In genomic region chr1:60281360-60281932, GRCh38 we compare ENCODE assay signal across 8 cellular contexts.
DNase-seq lines count a peak whose midpoint lies in the region; ATAC-seq, FAIRE-seq and TF ChIP-seq lines count a peak whose summit lies in the region.

No MANE protein-coding gene starts in this region.

- H3K9me3 ChIP-seq in endothelial cell of umbilical vein (replicated peaks; ENCODE audit: control insufficient read depth, insufficient read depth, low read length): no peaks in the 10 kb centered on the region
- no peaks in the 10 kb centered on the region for H3K9me3 ChIP-seq in mesodermal cell (ENCODE audit: control insufficient read depth, low read length)
- no peaks in the 10 kb centered on the region for H3K9me3 ChIP-seq in vagina

- H4K20me1 ChIP-seq in endothelial cell of umbilical vein (replicated peaks; ENCODE audit: control insufficient read depth, extremely low read depth, insufficient read depth, low read length): no peaks in the 10 kb centered on the region

- TF ChIP-seq POLR2A in endothelial cell of umbilical vein (IDR thresholded peaks at IDR 0.05; ENCODE audit: low read depth, low read length) (no peak), vagina (IDR thresholded peaks at IDR 0.05) (no peak)

- H3K79me2 ChIP-seq in ACC112 (ENCODE audit: control insufficient read depth, insufficient read depth, low read length, unreplicated experiment) (no peaks in the 10 kb centered on the region), endothelial cell of umbilical vein (ENCODE audit: control insufficient read depth, insufficient read depth, low read length) (no peaks in the 10 kb centered on the region)

- H3K9ac ChIP-seq in endothelial cell of umbilical vein (replicated peaks; ENCODE audit: extremely low read depth, insufficient read depth, low read length): peak overlapping the region; percentile 16

- POLR2A ChIA-PET in endothelial cell of umbilical vein (lab: Charles Lee): interaction anchor here (1.0 kb wide), 1 partner anchor 483 kb away, joined by 3 read pairs; no protein-coding TSS in a partner anchor

- ATAC-seq in HG02623 (IDR thresholded peaks at IDR 0.05; ENCODE audit: unreplicated experiment): peak; percentile 96

- no peak overlapping the region for H3K27ac ChIP-seq in ACC112 (ENCODE audit: low read depth, low read length)
- H3K27ac ChIP-seq in endothelial cell of umbilical vein (ENCODE audit: insufficient read depth, low read depth, low read length): peak overlapping the region; percentile 74
- H3K27ac ChIP-seq in mesodermal cell (ENCODE audit: low read depth, low read length, severe bottlenecking): peak overlapping the region; percentile 78
- H3K27ac ChIP-seq in vagina: no peak overlapping the region

- dilution Hi-C loops in endothelial cell of umbilical vein (cut with MboI; ENCODE audit: extremely low pct_ligation_motif_present, low sequenced_read_pairs): no loop called here

- BruUV-seq in endothelial cell of umbilical vein (replicated peaks; lab: Mats Ljungman, UMichigan): no TSS peak

- H3K4me1 ChIP-seq in ACC112 (ENCODE audit: control insufficient read depth, insufficient read depth, low read length, unreplicated experiment) (peaks cover 32% of the 10 kb centered on the region), endothelial cell of umbilical vein (ENCODE audit: control insufficient read depth, extremely low read depth, insufficient read depth, low read length) (peaks cover 40% of the 10 kb centered on the region), mesodermal cell (ENCODE audit: control insufficient read depth, insufficient read depth, low read length, poor library complexity, severe bottlenecking) (peaks cover 25% of the 10 kb centered on the region), vagina (peaks cover 6% of the 10 kb centered on the region)

- H2AFZ ChIP-seq in ACC112 (ENCODE audit: low read length, unreplicated experiment) (peak overlapping the region; percentile 73), endothelial cell of umbilical vein (ENCODE audit: low read depth, low read length) (peak overlapping the region; percentile 52)

- CTCF ChIA-PET in endothelial cell of umbilical vein (lab: Charles Lee): interaction anchor here (0.6 to 3.5 kb wide), 77 partner anchors 8 to 1572 kb away, joined by 3 to 149 read pairs (median 5); no protein-coding TSS in a partner anchor

- H3K27me3 ChIP-seq in ACC112 (ENCODE audit: insufficient read depth, low read length): no peaks in the 10 kb centered on the region
- no peaks in the 10 kb centered on the region for H3K27me3 ChIP-seq in endothelial cell of umbilical vein (ENCODE audit: control insufficient read depth in 2 of 2, insufficient read depth in 2 of 2, low read length in 2 of 2)
- no peaks in the 10 kb centered on the region for H3K27me3 ChIP-seq in vagina

- peak overlapping the region; percentile 60 for H3K4me2 ChIP-seq in endothelial cell of umbilical vein (ENCODE audit: insufficient read depth, low read length)

- 0 out of 2 replicates have a peak overlapping the region, but pooled peaks have one; percentile 4 for H3K4me3 ChIP-seq in ACC112 (ENCODE audit: low read depth, low read length)
- H3K4me3 ChIP-seq in endothelial cell of umbilical vein (replicated peaks in 1 of 3; ENCODE audit: insufficient read depth in 1 of 3, low read depth in 1 of 3, low read length in 3 of 3): no peak overlapping the region
- H3K4me3 ChIP-seq in mesodermal cell (ENCODE audit: extremely low read depth, insufficient read depth, low read length, poor library complexity, severe bottlenecking): no peak overlapping the region
- no peak overlapping the region for H3K4me3 ChIP-seq in vagina

- intact Hi-C loops in endothelial cell of umbilical vein (cut with micrococcal nuclease): loop anchor here (1.0 to 10.0 kb wide), 18 partner anchors 124 to 1571 kb away; no protein-coding TSS in a partner anchor
- intact Hi-C loops in vagina (cut with DNase I): loop anchor here (10.0 kb wide), 1 partner anchor 763 kb away; no protein-coding TSS in a partner anchor

- in situ Hi-C loops in SK-MEL-5 (cut with HindIII; ENCODE audit: low pct_unique_long_range_greater_than_20kb, low sequenced_read_pairs): no loop called here

- TF ChIP-seq CTCF in GM12873 (IDR thresholded peaks at IDR 0.05; ENCODE audit: insufficient read depth, low read depth, low read length, missing control alignments) (peak; percentile 89), endothelial cell of umbilical vein (IDR thresholded peaks at IDR 0.05; ENCODE audit: extremely low read depth in 1 of 2, insufficient read depth in 1 of 2, low read depth in 1 of 2, low read length in 2 of 2) (peak; percentile 92 to 98), vagina (IDR thresholded peaks at IDR 0.05) (peak; percentile 26 to 50 (median 48))

- H3K36me3 ChIP-seq in ACC112 (ENCODE audit: insufficient read depth, low read length) (no peaks in the 10 kb centered on the region), endothelial cell of umbilical vein (ENCODE audit: control insufficient read depth in 2 of 2, extremely low read depth in 1 of 2, insufficient read depth in 2 of 2, low read length in 2 of 2) (no peaks in the 10 kb centered on the region), mesodermal cell (ENCODE audit: control insufficient read depth, insufficient read depth, low read length) (no peaks in the 10 kb centered on the region), vagina (no peaks in the 10 kb centered on the region)

- peak; percentile 54 for DNase-seq in MV-4-11 (lab: John Stamatoyannopoulos, UW)
- peak; percentile 87 for DNase-seq in SK-MEL-5 (ENCODE audit: low read depth, low spot score)
- peak; percentile 92 for DNase-seq in endothelial cell of umbilical vein (ENCODE audit: low read depth, low spot score)
- DNase-seq in vagina (ENCODE audit: extremely low spot score in 2 of 2): no peak

- H3K9me1 ChIP-seq in endothelial cell of umbilical vein (replicated peaks; ENCODE audit: control insufficient read depth, extremely low read depth, insufficient read depth, low read length): no peaks in the 10 kb centered on the region

- 0 to 12% methylated on average over 5 to 6 of the region's 9 CpGs for WGBS in mesodermal cell (ENCODE audit: insufficient coverage in 2 of 2), 2 experiments

- FAIRE-seq in endothelial cell of umbilical vein (lab: Jason Lieb, UNC): peak; percentile 98

TF ChIP-seq in endothelial cell of umbilical vein, 7 proteins besides CTCF, POLR2A, EP300 and RAD21:
- TF ChIP-seq MYC (IDR thresholded peaks at IDR 0.05; ENCODE audit: low read depth, low read length) (no peak), JUN (IDR thresholded peaks at IDR 0.05; ENCODE audit: borderline replicate concordance, insufficient read depth, insufficient read length, low read depth) (no peak), POLR2AphosphoS5 (IDR thresholded peaks at IDR 0.05; ENCODE audit: insufficient read depth, low read depth, low read length) (peak; percentile 55), FOS (IDR thresholded peaks at IDR 0.05; ENCODE audit: borderline replicate concordance, insufficient read depth, low read length) (peak; percentile 84), EZH2 (IDR thresholded peaks at IDR 0.05; ENCODE audit: borderline replicate concordance, low read depth, low read length, severe bottlenecking) (no peak), GATA2 (IDR thresholded peaks at IDR 0.05; ENCODE audit: insufficient read depth, insufficient read length, low read depth, low read length) (peak; percentile 68)
- TF ChIP-seq, protein P1, sequence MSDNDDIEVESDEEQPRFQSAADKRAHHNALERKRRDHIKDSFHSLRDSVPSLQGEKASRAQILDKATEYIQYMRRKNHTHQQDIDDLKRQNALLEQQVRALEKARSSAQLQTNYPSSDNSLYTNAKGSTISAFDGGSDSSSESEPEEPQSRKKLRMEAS (IDR thresholded peaks at IDR 0.05; ENCODE audit: insufficient read depth, insufficient read length): no peak

Comparison
In these comparisons a context has a peak if more than half of its experiments do, and no peak if none do; other contexts are left out.
1. H3K27ac ChIP-seq: peak in endothelial cell of umbilical vein (single experiment) and mesodermal cell (single experiment); none in ACC112 (single experiment) and vagina (single experiment).
2. DNase-seq: peak in MV-4-11 (single experiment), SK-MEL-5 (single experiment) and endothelial cell of umbilical vein (single experiment); none in vagina (0 of 2).
3. Peak in every context shown above with its lines, with median percentiles within 50 percentile points of each other: CTCF ChIP-seq.